ENCODE assay signal across 8 cellular contexts in genomic region chr3:9947025-9947995, GRCh38. TPM values are rescaled to one million over a fixed set of nuclear protein-coding genes. Genes with fewer than 3 reads are reported as not detected.
A peak's percentile ranks its signal among the peaks of the same experiment; 100 is the strongest.
DNase-seq lines count a peak whose midpoint lies in the region; ATAC-seq and TF ChIP-seq lines count a peak whose summit lies in the region.

No MANE protein-coding gene starts in this region.

- peak overlapping the region; percentile 71 to 81 for H3K9ac ChIP-seq in colonic mucosa (ENCODE audit: low read depth in 2 of 2, low read length in 2 of 2)

- peak; percentile 92 for DNase-seq in AG20443 (ENCODE audit: low spot score)
- DNase-seq in NCI-H1930 (lab: John Stamatoyannopoulos, UW): peak; percentile 46 to 72
- DNase-seq in colonic mucosa: peak; percentile 79
- peak; percentile 78 to 85 for DNase-seq in left colon
- no peak for DNase-seq in MV-4-11 (lab: John Stamatoyannopoulos, UW)
- no peak for DNase-seq in activated T-cell treated with anti-CD3 and anti-CD28 coated beads, Interleukin-2, amount 50 U/mL, for 1 hour
- DNase-seq in stimulated activated CD4-positive, alpha-beta T cell treated with anti-CD3 and anti-CD28 coated beads, Interleukin-4, amount 100 ng/mL, for 24 hours: no peak

- no peaks in the 10 kb centered on the region for H3K36me3 ChIP-seq in colonic mucosa

- intact Hi-C loops in colonic mucosa (cut with DNase I) (no loop called here), left colon (cut with DNase I, micrococcal nuclease) (no loop called here)

- peak; percentile 86 for ATAC-seq in left colon

- H3K27ac ChIP-seq in colonic mucosa (peak overlapping the region; percentile 69), temporal lobe (ENCODE audit: low read depth, low read length) (peak overlapping the region; percentile 78)

- H3K9me3 ChIP-seq in colonic mucosa: no peaks in the 10 kb centered on the region

- peak overlapping the region; percentile 47 for H3K4me3 ChIP-seq in colonic mucosa

- H3K4me1 ChIP-seq in colonic mucosa: peaks cover 5% of the 10 kb centered on the region

- no peaks in the 10 kb centered on the region for H3K27me3 ChIP-seq in colonic mucosa

- no peak for TF ChIP-seq CTCF in colonic mucosa (IDR thresholded peaks at IDR 0.05)

RNA-seq across cellular contexts. Expression of gene PRRT3, which starts 4.9 kb away (rescaled TPM):
- total RNA-seq in colonic mucosa: 1 to 10 TPM in 1 of 2 donors, under 1 TPM in 1; 0.96 to 1.1 TPM
- total RNA-seq in left colon: 1 to 10 TPM; 1.1 to 1.2 TPM
- 2.5 TPM for total RNA-seq in temporal lobe

RNA-seq across cellular contexts. Expression of gene CRELD1, which starts 13.7 kb away (rescaled TPM):
- total RNA-seq in colonic mucosa: 10 to 100 TPM; 23.3 to 40.4 TPM
- total RNA-seq in left colon: 10 to 100 TPM; 18.8 to 23.8 TPM
- total RNA-seq in temporal lobe: 16.7 TPM

RNA-seq across cellular contexts. Expression of gene IL17RC, which starts 30.4 kb away (rescaled TPM):
- total RNA-seq in colonic mucosa (10 to 100 TPM; 21.2 to 26.8 TPM), left colon (10 to 100 TPM; 33.4 to 37.8 TPM), temporal lobe (3.2 TPM)

RNA-seq across cellular contexts. Expression of gene EMC3, which starts 39.3 kb away (rescaled TPM):
- 10 to 100 TPM; 80.2 to 85.9 TPM for total RNA-seq in colonic mucosa
- 10 to 100 TPM; 82.5 to 88.5 TPM for total RNA-seq in left colon
- total RNA-seq in temporal lobe: 28.3 TPM

RNA-seq across cellular contexts. Expression of gene IL17RE, which starts 44.7 kb away (rescaled TPM):
- total RNA-seq in colonic mucosa: 10 to 100 TPM; 66.4 to 71.4 TPM
- 10 to 100 TPM; 87.3 to 88.7 TPM for total RNA-seq in left colon
- 0.49 TPM for total RNA-seq in temporal lobe

Comparison
In these comparisons a context has a peak if more than half of its experiments do, and no peak if none do; other contexts are left out.
1. DNase-seq: peak in AG20443 (single experiment), NCI-H1930 (2 of 2), colonic mucosa (single experiment) and left colon (2 of 2); none in MV-4-11 (single experiment), activated T-cell treated with anti-CD3 and anti-CD28 coated beads, Interleukin-2, amount 50 U/mL, for 1 hour (single experiment) and stimulated activated CD4-positive, alpha-beta T cell treated with anti-CD3 and anti-CD28 coated beads, Interleukin-4, amount 100 ng/mL, for 24 hours (single experiment).